Comparison of ENCODE assay signal across 19 cellular contexts in genomic region chr20:19370076-19371075, GRCh38.
DNase-seq lines count a peak whose midpoint lies in the region; ATAC-seq, FAIRE-seq and TF ChIP-seq lines count a peak whose summit lies in the region.
"Had no signal": no experiment of that assay in that cellular context is flagged by ENCODE, and none has a peak within 500 bp of the region (broad histone marks: within the 10 kb centered on the region; RNA-seq: fewer than 3 reads in every experiment).

No MANE protein-coding gene starts in this region.

- no peaks in the 10 kb centered on the region for H3K4me1 Mint-ChIP-seq in osteocyte (ENCODE audit: unreplicated experiment)
- no peaks in the 10 kb centered on the region for H3K4me1 Mint-ChIP-seq in activated naive CD8-positive, alpha-beta T cell treated with anti-CD3 and anti-CD28 coated beads, Interleukin-2, amount 50 U/mL, for 24 hours
- H3K4me1 Mint-ChIP-seq: CD4-positive, alpha-beta memory T cell; T-cell had no signal

- no peak for ATAC-seq in activated naive CD8-positive, alpha-beta T cell treated with anti-CD3 and anti-CD28 coated beads, Interleukin-2, amount 50 U/mL, for 24 hours
- ATAC-seq in HG02763 (IDR thresholded peaks at IDR 0.05; ENCODE audit: unreplicated experiment), result no peak
- ATAC-seq: T-cell had no signal

- no peaks in the 10 kb centered on the region for H3K9me3 ChIP-seq in SK-N-MC (ENCODE audit: low read depth, low read length)
- H3K9me3 ChIP-seq: BLaER1, SK-N-SH had no signal

- FAIRE-seq in urothelium cell line (lab: Jason Lieb, UNC), result no peak
- FAIRE-seq: A204.1 had no signal

- H3K9ac ChIP-seq in SK-N-MC (ENCODE audit: insufficient read length), result no peak overlapping the region
- H3K9ac ChIP-seq: BLaER1, SK-N-SH had no signal

- no peaks in the 10 kb centered on the region for H3K36me3 ChIP-seq in SK-N-MC (ENCODE audit: insufficient read depth, low read length)
- H3K36me3 ChIP-seq: BLaER1 had no signal

- no peaks in the 10 kb centered on the region for H3K36me3 Mint-ChIP-seq in osteocyte (ENCODE audit: unreplicated experiment)
- H3K36me3 Mint-ChIP-seq in activated naive CD8-positive, alpha-beta T cell treated with anti-CD3 and anti-CD28 coated beads, Interleukin-2, amount 50 U/mL, for 24 hours (ENCODE audit: low read depth), result no peaks in the 10 kb centered on the region
- H3K36me3 Mint-ChIP-seq: CD4-positive, alpha-beta memory T cell; T-cell had no signal

- no peak for TF ChIP-seq CTCF in osteocyte (IDR thresholded peaks at IDR 0.05)

- H3K9me3 Mint-ChIP-seq in osteocyte (ENCODE audit: unreplicated experiment), result peaks cover 4% of the 10 kb centered on the region
- H3K9me3 Mint-ChIP-seq in activated naive CD8-positive, alpha-beta T cell treated with anti-CD3 and anti-CD28 coated beads, Interleukin-2, amount 50 U/mL, for 24 hours, result no peaks in the 10 kb centered on the region
- H3K9me3 Mint-ChIP-seq: H9 had no signal

- H3K4me3 Mint-ChIP-seq in osteocyte (ENCODE audit: unreplicated experiment), result no peak overlapping the region
- no peak overlapping the region for H3K4me3 Mint-ChIP-seq in activated naive CD8-positive, alpha-beta T cell treated with anti-CD3 and anti-CD28 coated beads, Interleukin-2, amount 50 U/mL, for 24 hours
- H3K4me3 Mint-ChIP-seq: CD4-positive, alpha-beta memory T cell; H9; T-cell had no signal

- H3K27ac ChIP-seq in SK-N-MC, result 0 out of 2 replicates have a peak overlapping the region, but pooled peaks have one; percentile 17
- H3K27ac ChIP-seq: BLaER1 had no signal

- H3K27ac Mint-ChIP-seq in osteocyte (ENCODE audit: unreplicated experiment), result no peak overlapping the region
- no peak overlapping the region for H3K27ac Mint-ChIP-seq in activated naive CD8-positive, alpha-beta T cell treated with anti-CD3 and anti-CD28 coated beads, Interleukin-2, amount 50 U/mL, for 24 hours
- H3K27ac Mint-ChIP-seq: CD4-positive, alpha-beta memory T cell; H9; T-cell had no signal

- H3K4me3 ChIP-seq in SK-N-MC, result no peak overlapping the region
- H3K4me3 ChIP-seq: BLaER1 had no signal

- DNase-seq in NCI-H2029 (lab: John Stamatoyannopoulos, UW), result peak; percentile 3
- DNase-seq in NCI-H2029 treated with DMSO at 0.1 percent for 48 hours (lab: John Stamatoyannopoulos, UW), result no peak
- peak; percentile 58 for DNase-seq in NCI-H1092 (lab: John Stamatoyannopoulos, UW)
- DNase-seq in SK-N-MC (ENCODE audit: low read depth, low spot score), result no peak
- peak; percentile 34 for DNase-seq in osteocyte (ENCODE audit: extremely low spot score, unreplicated experiment)
- DNase-seq in activated naive CD8-positive, alpha-beta T cell treated with anti-CD3 and anti-CD28 coated beads, Interleukin-2, amount 50 U/mL, for 24 hours, result no peak
- DNase-seq in urothelium cell line (ENCODE audit: low spot score), result no peak
- DNase-seq: CD4-positive, alpha-beta memory T cell; GDM1; H9; NCI-H1417; NCI-H187 treated with DMSO at 0.1 percent for 48 hours; OCI-M1; SHP77; SK-N-SH; T-cell had no signal

- H3K27me3 Mint-ChIP-seq in osteocyte (ENCODE audit: unreplicated experiment), result no peaks in the 10 kb centered on the region
- H3K27me3 Mint-ChIP-seq in activated naive CD8-positive, alpha-beta T cell treated with anti-CD3 and anti-CD28 coated beads, Interleukin-2, amount 50 U/mL, for 24 hours, result peaks cover 4% of the 10 kb centered on the region
- H3K27me3 Mint-ChIP-seq: CD4-positive, alpha-beta memory T cell; T-cell had no signal

Comparison
In these comparisons a context has a peak if more than half of its experiments do, and no peak if none do; other contexts are left out.
1. DNase-seq: peak in NCI-H2029 (single experiment), NCI-H1092 (single experiment) and osteocyte (single experiment); none in NCI-H2029 treated with DMSO at 0.1 percent for 48 hours (single experiment), SK-N-MC (single experiment), activated naive CD8-positive, alpha-beta T cell treated with anti-CD3 and anti-CD28 coated beads, Interleukin-2, amount 50 U/mL, for 24 hours (single experiment) and urothelium cell line (single experiment).